In the genomic region with DNA sequence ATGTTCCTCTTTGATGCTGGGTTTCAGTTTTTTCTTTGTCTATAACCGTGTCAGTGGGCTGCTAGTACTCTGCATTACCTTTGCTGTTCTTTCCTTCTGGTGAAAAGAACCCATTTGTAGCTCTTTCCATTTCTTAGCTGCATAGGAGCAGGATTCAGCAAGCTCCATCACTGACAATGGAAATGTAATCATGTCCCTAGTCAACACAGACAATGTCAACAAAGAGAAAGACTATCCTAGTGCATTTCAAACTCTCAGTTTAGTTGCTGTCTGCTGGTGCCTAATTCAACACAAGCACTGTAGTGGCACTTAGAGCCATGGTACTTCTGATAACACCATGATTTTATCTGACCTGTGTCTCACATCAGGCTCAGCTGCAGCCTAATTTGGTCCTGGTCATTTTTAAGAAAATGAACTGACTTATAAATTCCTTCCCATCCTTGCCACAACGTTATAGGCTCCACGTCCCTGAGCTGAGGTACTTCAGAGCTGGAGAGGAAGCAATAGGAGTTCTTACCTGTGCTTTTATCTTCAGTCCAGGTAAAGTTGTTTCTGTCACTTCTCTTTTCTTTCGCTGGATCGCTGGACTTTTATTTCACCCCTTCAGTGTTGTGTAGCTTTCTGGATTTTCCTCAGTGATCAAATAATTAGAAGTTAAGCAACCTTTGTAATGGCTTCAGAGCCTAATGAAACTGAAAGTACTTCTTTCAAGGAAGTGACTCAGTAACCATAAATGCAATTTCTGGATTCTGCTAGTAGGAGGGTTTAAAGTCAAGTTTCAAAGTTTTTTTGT, we compare ENCODE assay signal across 8 cellular contexts. TPM values are rescaled to one million over a fixed set of nuclear protein-coding genes. Genes with fewer than 3 reads are reported as not detected.
A peak's percentile ranks its signal among the peaks of the same experiment; 100 is the strongest.
DNase-seq lines count a peak whose midpoint lies in the region; TF ChIP-seq lines count a peak whose summit lies in the region.

A gene with protein sequence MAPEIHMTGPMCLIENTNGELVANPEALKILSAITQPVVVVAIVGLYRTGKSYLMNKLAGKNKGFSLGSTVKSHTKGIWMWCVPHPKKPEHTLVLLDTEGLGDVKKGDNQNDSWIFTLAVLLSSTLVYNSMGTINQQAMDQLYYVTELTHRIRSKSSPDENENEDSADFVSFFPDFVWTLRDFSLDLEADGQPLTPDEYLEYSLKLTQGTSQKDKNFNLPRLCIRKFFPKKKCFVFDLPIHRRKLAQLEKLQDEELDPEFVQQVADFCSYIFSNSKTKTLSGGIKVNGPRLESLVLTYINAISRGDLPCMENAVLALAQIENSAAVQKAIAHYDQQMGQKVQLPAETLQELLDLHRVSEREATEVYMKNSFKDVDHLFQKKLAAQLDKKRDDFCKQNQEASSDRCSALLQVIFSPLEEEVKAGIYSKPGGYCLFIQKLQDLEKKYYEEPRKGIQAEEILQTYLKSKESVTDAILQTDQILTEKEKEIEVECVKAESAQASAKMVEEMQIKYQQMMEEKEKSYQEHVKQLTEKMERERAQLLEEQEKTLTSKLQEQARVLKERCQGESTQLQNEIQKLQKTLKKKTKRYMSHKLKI (minus strand): TSS at position 700 of the 793 bp plus-strand sequence. CDS start 2,145 bp downstream, outside the sequence.

- 77 to 78% methylated on average over 3 to 5 of the region's 5 CpGs for WGBS in endodermal cell (ENCODE audit: insufficient coverage in 1 of 2, insufficient read length in 1 of 2), 2 experiments
- no CpG with 5 or more reads among the region's 5 CpGs for whole genome bisulfite sequencing in neuronal stem cell (ENCODE audit: extremely low coverage in 2 of 2, insufficient read length in 2 of 2, insufficient replicate concordance in 1 of 2), 2 donors

- H2BK12ac ChIP-seq in neuronal stem cell (ENCODE audit: low read length) = no peak within 1 kb of the TSS

- no peak within 1 kb of the TSS for H3K18ac ChIP-seq in neuronal stem cell (ENCODE audit: low read length)

- no peak within 1 kb of the TSS for H2AFZ ChIP-seq in neuronal stem cell (ENCODE audit: low read length)

- H3K27ac ChIP-seq in SK-N-MC = no peak within 1 kb of the TSS
- H3K27ac ChIP-seq in endodermal cell (ENCODE audit: low read depth, low read length) = no peak within 1 kb of the TSS
- H3K27ac ChIP-seq in muscle layer of duodenum (ENCODE audit: low read length) = peak within 1 kb of the TSS; percentile 95
- H3K27ac ChIP-seq in neuronal stem cell (replicated peaks; ENCODE audit: low read length) = no peak within 1 kb of the TSS

- H3K4me3 Mint-ChIP-seq in endodermal cell = no peak within 1 kb of the TSS

- TF ChIP-seq CTCF in GM20000 (IDR thresholded peaks at IDR 0.05; ENCODE audit: extremely low read depth, missing control alignments) = no peak
- no peak for TF ChIP-seq CTCF in endodermal cell (conservative IDR thresholded peaks at IDR 0.05)

- H3K27me3 Mint-ChIP-seq in endodermal cell (ENCODE audit: insufficient read depth) = no peaks in the 10 kb centered on the region

- H3K23ac ChIP-seq in neuronal stem cell (ENCODE audit: low read depth, low read length, poor library complexity) = no peak within 1 kb of the TSS

- H3K27ac Mint-ChIP-seq in endodermal cell = peak within 1 kb of the TSS; percentile 71

- H4K91ac ChIP-seq in neuronal stem cell (ENCODE audit: low read depth, low read length, poor library complexity) = no peak within 1 kb of the TSS

- no peaks in the 10 kb centered on the region for H3K4me1 ChIP-seq in endodermal cell (ENCODE audit: control insufficient read depth, insufficient read depth, low read length)
- peaks cover 0 to 10% of the 10 kb centered on the region in 2 donors for H3K4me1 ChIP-seq in muscle layer of duodenum (ENCODE audit: control insufficient read depth in 1 of 2, insufficient read depth in 2 of 2, low read length in 2 of 2)
- H3K4me1 ChIP-seq in neuronal stem cell (ENCODE audit: control insufficient read depth in 2 of 2, insufficient read depth in 1 of 2, low read depth in 1 of 2, low read length in 2 of 2) = peaks cover 0 to 2% of the 10 kb centered on the region in 2 donors

- H3K79me1 ChIP-seq in neuronal stem cell (ENCODE audit: low read depth, low read length) = no peaks in the 10 kb centered on the region

- no peak within 1 kb of the TSS for H3K4me2 ChIP-seq in neuronal stem cell (ENCODE audit: insufficient read depth, low read length, poor library complexity, severe bottlenecking)

- DNase-seq in DMS153 treated with DMSO at 0.1 percent for 48 hours (lab: John Stamatoyannopoulos, UW; ENCODE audit: unreplicated experiment) (peak; percentile 47), GM20000 (ENCODE audit: low spot score) (peak; percentile 47), HS-5 (ENCODE audit: low read depth) (peak; percentile 60), SK-N-MC (ENCODE audit: low read depth, low spot score) (no peak), endodermal cell (no peak), T1000 (lab: John Stamatoyannopoulos, UW) (no peak), neuronal stem cell (ENCODE audit: low spot score) (no peak)

- H3K4ac ChIP-seq in neuronal stem cell (ENCODE audit: low read length) = no peak within 1 kb of the TSS

- H3K9ac ChIP-seq in SK-N-MC (ENCODE audit: insufficient read length) (peak within 1 kb of the TSS; percentile 19), endodermal cell (ENCODE audit: extremely low read depth, low read length, poor library complexity, severe bottlenecking) (no peak within 1 kb of the TSS), neuronal stem cell (ENCODE audit: low read depth, low read length, poor library complexity) (no peak within 1 kb of the TSS)

- H3K27me3 ChIP-seq in endodermal cell (ENCODE audit: control insufficient read depth, insufficient read depth, low read length, poor library complexity, severe bottlenecking) (no peaks in the 10 kb centered on the region), muscle layer of duodenum (ENCODE audit: low read depth, low read length) (no peaks in the 10 kb centered on the region), neuronal stem cell (ENCODE audit: control insufficient read depth in 3 of 3, insufficient read depth in 3 of 3, low read depth in 1 of 3, low read length in 3 of 3) (no peaks in the 10 kb centered on the region)

- no peak within 1 kb of the TSS for H4K8ac ChIP-seq in neuronal stem cell (ENCODE audit: low read depth, low read length)

- no peak within 1 kb of the TSS for H2BK15ac ChIP-seq in neuronal stem cell (ENCODE audit: low read length)

- H3K4me3 ChIP-seq in SK-N-MC = peak within 1 kb of the TSS; percentile 60
- no peak within 1 kb of the TSS for H3K4me3 ChIP-seq in endodermal cell (ENCODE audit: low read length)
- peak within 1 kb of the TSS; percentile 63 to 86 for H3K4me3 ChIP-seq in muscle layer of duodenum (ENCODE audit: low read depth in 1 of 2, low read length in 2 of 2)
- no peak within 1 kb of the TSS for H3K4me3 ChIP-seq in neuronal stem cell (ENCODE audit: low read length in 2 of 2)

- H3K4me1 Mint-ChIP-seq in endodermal cell = peaks cover 14% of the 10 kb centered on the region

- H2BK5ac ChIP-seq in neuronal stem cell (ENCODE audit: low read length) = no peak within 1 kb of the TSS

- H2BK120ac ChIP-seq in neuronal stem cell (ENCODE audit: low read depth, low read length) = no peak within 1 kb of the TSS

- H2AK5ac ChIP-seq in neuronal stem cell (ENCODE audit: low read depth, low read length) = no peak within 1 kb of the TSS

- H3K14ac ChIP-seq in neuronal stem cell (ENCODE audit: low read length) = no peak within 1 kb of the TSS

- H3K9me3 ChIP-seq in SK-N-MC (ENCODE audit: low read depth, low read length) (no peaks in the 10 kb centered on the region), endodermal cell (ENCODE audit: control insufficient read depth, low read length) (no peaks in the 10 kb centered on the region), muscle layer of duodenum (ENCODE audit: control insufficient read depth in 1 of 2, low read length in 2 of 2) (no peaks in the 10 kb centered on the region), neuronal stem cell (replicated peaks in 1 of 2; ENCODE audit: control insufficient read depth in 2 of 2, insufficient read depth in 1 of 2, low read depth in 1 of 2, low read length in 2 of 2) (no peaks in the 10 kb centered on the region)

- no peaks in the 10 kb centered on the region for H3K36me3 ChIP-seq in SK-N-MC (ENCODE audit: insufficient read depth, low read length)
- H3K36me3 ChIP-seq in endodermal cell (ENCODE audit: control insufficient read depth, insufficient read depth, low read length) = no peaks in the 10 kb centered on the region
- H3K36me3 ChIP-seq in muscle layer of duodenum (ENCODE audit: control insufficient read depth in 1 of 2, insufficient read depth in 2 of 2, low read length in 2 of 2) = peaks cover 0 to under 1% of the 10 kb centered on the region in 2 donors
- H3K36me3 ChIP-seq in neuronal stem cell (replicated peaks in 1 of 2; ENCODE audit: control insufficient read depth in 2 of 2, insufficient read depth in 2 of 2, low read length in 2 of 2) = no peaks in the 10 kb centered on the region

- no peaks in the 10 kb centered on the region for H3K36me3 Mint-ChIP-seq in endodermal cell (ENCODE audit: low read depth)

- H3K9me3 Mint-ChIP-seq in endodermal cell = peaks cover 3% of the 10 kb centered on the region

RNA-seq across cellular contexts. Expression of the gene that starts here (rescaled TPM):
- not detected for total RNA-seq in endodermal cell
- polyA plus RNA-seq in endodermal cell (2013, experiment 1 of 2) = not detected
- polyA plus RNA-seq in endodermal cell (2013, experiment 2 of 2) = 0.12 TPM
- not detected for polyA plus RNA-seq in neuronal stem cell (2013, experiment 1 of 2)
- polyA plus RNA-seq in neuronal stem cell (2013, experiment 2 of 2) = not detected

Comparison
In these comparisons a context has a peak if more than half of its experiments do, and no peak if none do; other contexts are left out.
1. DNase-seq: peak in DMS153 treated with DMSO at 0.1 percent for 48 hours (single experiment), GM20000 (single experiment) and HS-5 (single experiment); none in SK-N-MC (single experiment), endodermal cell (single experiment), T1000 (single experiment) and neuronal stem cell (single experiment).
2. H3K4me3 ChIP-seq: peak in SK-N-MC (single experiment) and muscle layer of duodenum (2 of 2); none in endodermal cell (single experiment) and neuronal stem cell (0 of 2).